Comparison of ENCODE assay signal across 1 cellular context in the genomic region with DNA sequence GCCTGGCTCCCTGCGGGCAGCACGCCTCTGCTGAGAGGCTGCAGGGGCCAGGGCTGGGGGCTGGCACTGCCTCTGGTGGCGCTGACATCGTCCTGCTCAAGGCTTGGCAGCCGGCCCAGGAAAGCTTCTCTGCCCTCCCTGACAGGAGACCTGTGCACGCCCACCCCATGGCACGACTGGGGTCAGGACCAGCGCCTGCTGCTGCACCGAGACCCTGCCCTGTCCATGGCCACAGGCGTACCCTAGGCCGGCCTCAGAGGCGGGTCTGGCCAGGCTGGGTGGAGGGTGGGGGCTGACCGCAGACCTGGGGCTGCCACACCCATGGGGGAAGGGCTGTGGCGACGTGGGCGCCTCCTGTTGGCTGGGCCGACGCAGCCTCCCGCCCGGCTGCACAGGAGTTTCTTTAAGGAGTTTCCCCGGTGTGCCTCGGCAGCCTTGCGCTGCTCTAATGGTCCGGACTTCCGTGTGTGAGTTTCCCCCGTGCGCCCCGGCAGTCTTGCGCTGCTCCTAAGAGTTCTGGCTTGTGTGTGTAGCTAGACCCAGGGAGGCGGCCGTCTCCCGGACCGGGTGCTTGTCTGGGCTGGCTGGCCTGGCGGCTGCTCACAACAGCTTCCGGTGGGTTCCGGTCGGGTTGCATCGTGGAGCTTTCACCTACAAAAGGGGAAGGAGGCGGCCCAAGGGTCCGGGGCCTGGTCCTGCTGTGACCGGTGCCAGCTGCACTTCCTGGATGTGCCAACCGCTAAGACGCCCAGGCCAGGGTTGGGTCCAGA.
TF ChIP-seq lines count a peak whose summit lies in the region.

No MANE protein-coding gene starts in this region.

TF ChIP-seq in GM23338, 12 proteins besides CTCF, POLR2A, EP300 and RAD21 (continued from another document):
- TF ChIP-seq, protein P1, sequence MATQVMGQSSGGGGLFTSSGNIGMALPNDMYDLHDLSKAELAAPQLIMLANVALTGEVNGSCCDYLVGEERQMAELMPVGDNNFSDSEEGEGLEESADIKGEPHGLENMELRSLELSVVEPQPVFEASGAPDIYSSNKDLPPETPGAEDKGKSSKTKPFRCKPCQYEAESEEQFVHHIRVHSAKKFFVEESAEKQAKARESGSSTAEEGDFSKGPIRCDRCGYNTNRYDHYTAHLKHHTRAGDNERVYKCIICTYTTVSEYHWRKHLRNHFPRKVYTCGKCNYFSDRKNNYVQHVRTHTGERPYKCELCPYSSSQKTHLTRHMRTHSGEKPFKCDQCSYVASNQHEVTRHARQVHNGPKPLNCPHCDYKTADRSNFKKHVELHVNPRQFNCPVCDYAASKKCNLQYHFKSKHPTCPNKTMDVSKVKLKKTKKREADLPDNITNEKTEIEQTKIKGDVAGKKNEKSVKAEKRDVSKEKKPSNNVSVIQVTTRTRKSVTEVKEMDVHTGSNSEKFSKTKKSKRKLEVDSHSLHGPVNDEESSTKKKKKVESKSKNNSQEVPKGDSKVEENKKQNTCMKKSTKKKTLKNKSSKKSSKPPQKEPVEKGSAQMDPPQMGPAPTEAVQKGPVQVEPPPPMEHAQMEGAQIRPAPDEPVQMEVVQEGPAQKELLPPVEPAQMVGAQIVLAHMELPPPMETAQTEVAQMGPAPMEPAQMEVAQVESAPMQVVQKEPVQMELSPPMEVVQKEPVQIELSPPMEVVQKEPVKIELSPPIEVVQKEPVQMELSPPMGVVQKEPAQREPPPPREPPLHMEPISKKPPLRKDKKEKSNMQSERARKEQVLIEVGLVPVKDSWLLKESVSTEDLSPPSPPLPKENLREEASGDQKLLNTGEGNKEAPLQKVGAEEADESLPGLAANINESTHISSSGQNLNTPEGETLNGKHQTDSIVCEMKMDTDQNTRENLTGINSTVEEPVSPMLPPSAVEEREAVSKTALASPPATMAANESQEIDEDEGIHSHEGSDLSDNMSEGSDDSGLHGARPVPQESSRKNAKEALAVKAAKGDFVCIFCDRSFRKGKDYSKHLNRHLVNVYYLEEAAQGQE (IDR thresholded peaks at IDR 0.05; ENCODE audit: unreplicated experiment) = no peak
- TF ChIP-seq JUNB (IDR thresholded peaks at IDR 0.05; ENCODE audit: unreplicated experiment) (no peak), EZH2phosphoT487 (IDR thresholded peaks at IDR 0.05; ENCODE audit: unreplicated experiment) (no peak)
